In genomic region chr1:28437260-28437923, GRCh38 we compare ENCODE assay signal across 7 cellular contexts.
DNase-seq lines count a peak whose midpoint lies in the region; ATAC-seq and TF ChIP-seq lines count a peak whose summit lies in the region.

No MANE protein-coding gene starts in this region.

- peak overlapping the region; percentile 42 for H3K27ac Mint-ChIP-seq in WTC11

- peak; percentile 13; the same call in 1 of the 2 replicates for TF ChIP-seq RAD21 in Ishikawa (IDR thresholded peaks at IDR 0.05; ENCODE audit: low read depth)

- no peak overlapping the region for H3K27ac ChIP-seq in OCI-LY7 (ENCODE audit: low read depth, low read length, poor library complexity, severe bottlenecking)

- no peak for DNase-seq in WTC11 (ENCODE audit: low spot score)
- peak; percentile 78 for DNase-seq in islet precursor cell
- DNase-seq in stromal cell of bone marrow (ENCODE audit: low read depth) = peak; percentile 71
- DNase-seq in OCI-LY7 (ENCODE audit: low spot score) = no peak

- CTCF ChIA-PET in WTC11 (lab: Charles Lee) = interaction anchor here (1.3 to 1.5 kb wide), 2 partner anchors 14 to 78 kb away, joined by 3 to 5 read pairs; no protein-coding TSS in a partner anchor
- CTCF ChIA-PET in OCI-LY7 (lab: Charles Lee; ENCODE audit: unreplicated experiment) = no interaction called here

- no peak overlapping the region for H3K4me2 ChIP-seq in OCI-LY7 (ENCODE audit: low read length)

- H4K20me1 ChIP-seq in OCI-LY7 (ENCODE audit: insufficient read depth, low read length) = no peaks in the 10 kb centered on the region

- TF ChIP-seq EP300 in Ishikawa (IDR thresholded peaks at IDR 0.05; ENCODE audit: borderline replicate concordance) = no peak

- intact Hi-C loops in OCI-LY7 (cut with micrococcal nuclease; ENCODE audit: unreplicated experiment) = no loop called here

- H2AFZ ChIP-seq in OCI-LY7 (ENCODE audit: low read length) = no peak overlapping the region

- peaks cover 21% of the 10 kb centered on the region for H3K4me1 Mint-ChIP-seq in WTC11

- TF ChIP-seq CTCF in WTC11 (IDR thresholded peaks at IDR 0.05) (no peak), OCI-LY7 (conservative IDR thresholded peaks at IDR 0.05; ENCODE audit: low read length) (no peak)

- no peaks in the 10 kb centered on the region for H3K36me3 ChIP-seq in OCI-LY7 (ENCODE audit: insufficient read depth, low read length)

- no peaks in the 10 kb centered on the region for H3K9me3 ChIP-seq in OCI-LY7 (ENCODE audit: low read length)

- no peaks in the 10 kb centered on the region for H3K27me3 Mint-ChIP-seq in WTC11 (ENCODE audit: low read depth)

- H3K9me2 ChIP-seq in OCI-LY7 (ENCODE audit: insufficient read depth, low read length) = no peaks in the 10 kb centered on the region

- no peaks in the 10 kb centered on the region for H3K4me1 ChIP-seq in OCI-LY7 (ENCODE audit: insufficient read depth, low read length, poor library complexity, severe bottlenecking)

- no peaks in the 10 kb centered on the region for H3K79me2 ChIP-seq in OCI-LY7 (ENCODE audit: insufficient read depth, low read depth, low read length)

- H3K4me3 Mint-ChIP-seq in WTC11 = no peak overlapping the region

- no TSS peak for BruUV-seq in OCI-LY7 (replicated peaks; lab: Mats Ljungman, UMichigan)

- ATAC-seq in WTC11 = no peak
- no peak for ATAC-seq in HG03175 (IDR thresholded peaks at IDR 0.05; ENCODE audit: unreplicated experiment)
- no peak for ATAC-seq in GM18861 (IDR thresholded peaks at IDR 0.05; ENCODE audit: unreplicated experiment)

- H3K9me3 Mint-ChIP-seq in WTC11 = peaks cover 4% of the 10 kb centered on the region; the same call in 1 of the 2 replicates

- H3K36me3 Mint-ChIP-seq in WTC11 = peaks cover 7% of the 10 kb centered on the region

- H3K4me3 ChIP-seq in OCI-LY7 (ENCODE audit: low read depth, low read length, poor library complexity, severe bottlenecking) = no peak overlapping the region

- POLR2A ChIA-PET in WTC11 (lab: Charles Lee) = interaction anchor here (0.6 kb wide), 1 partner anchor 386 kb away, joined by 3 read pairs; no protein-coding TSS in a partner anchor
- POLR2A ChIA-PET in OCI-LY7 (lab: Charles Lee) = no interaction called here

TF ChIP-seq in Ishikawa, 13 proteins besides CTCF, POLR2A, EP300 and RAD21:
- TF ChIP-seq NFIC (IDR thresholded peaks at IDR 0.05) (no peak), TEAD4 (IDR thresholded peaks at IDR 0.05) (peak; percentile 30; the same call in 1 of the 2 replicates), FOXM1 (IDR thresholded peaks at IDR 0.05; ENCODE audit: borderline replicate concordance, low read depth) (no peak), REST (IDR thresholded peaks at IDR 0.05; ENCODE audit: low read depth) (no peak), TCF12 (IDR thresholded peaks at IDR 0.05; ENCODE audit: low read depth) (0 out of 2 replicates have a peak, but pooled peaks have one; percentile 46), CEBPB (IDR thresholded peaks at IDR 0.05) (peak; percentile 14; the same call in 1 of the 2 replicates), CREB1 (IDR thresholded peaks at IDR 0.05; ENCODE audit: low read depth) (no peak), USF1 (IDR thresholded peaks at IDR 0.05) (no peak), EGR1 (IDR thresholded peaks at IDR 0.05) (no peak), MAX (IDR thresholded peaks at IDR 0.05) (peak; percentile 46; the same call in 1 of the 2 replicates)

TF ChIP-seq in WTC11, 78 proteins besides CTCF, POLR2A, EP300 and RAD21:
- TF ChIP-seq SMAD4 (CRISPR knock-in tag; IDR thresholded peaks at IDR 0.05) = no peak
- TF ChIP-seq ZNF423 (CRISPR knock-in tag; IDR thresholded peaks at IDR 0.05) = no peak
- TF ChIP-seq, protein P1, sequence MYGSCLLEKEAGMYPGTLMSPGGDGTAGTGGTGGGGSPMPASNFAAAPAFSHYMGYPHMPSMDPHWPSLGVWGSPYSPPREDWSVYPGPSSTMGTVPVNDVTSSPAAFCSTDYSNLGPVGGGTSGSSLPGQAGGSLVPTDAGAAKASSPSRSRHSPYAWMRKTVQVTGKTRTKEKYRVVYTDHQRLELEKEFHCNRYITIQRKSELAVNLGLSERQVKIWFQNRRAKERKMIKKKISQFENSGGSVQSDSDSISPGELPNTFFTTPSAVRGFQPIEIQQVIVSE (CRISPR knock-in tag; IDR thresholded peaks at IDR 0.05; ENCODE audit: borderline replicate concordance) = no peak
- TF ChIP-seq MAX (CRISPR knock-in tag; IDR thresholded peaks at IDR 0.05) = no peak
- no peak for TF ChIP-seq ZBTB21 (CRISPR knock-in tag; IDR thresholded peaks at IDR 0.05; ENCODE audit: borderline replicate concordance)
- no peak for TF ChIP-seq ZNF416 (CRISPR knock-in tag; IDR thresholded peaks at IDR 0.05)
- no peak for TF ChIP-seq NFATC4 (CRISPR knock-in tag; IDR thresholded peaks at IDR 0.05)
- TF ChIP-seq PRDM15 (CRISPR knock-in tag; IDR thresholded peaks at IDR 0.05) = no peak

Comparison
In these comparisons a context has a peak if more than half of its experiments do, and no peak if none do; other contexts are left out.
1. DNase-seq: peak in islet precursor cell (single experiment) and stromal cell of bone marrow (single experiment); none in WTC11 (single experiment) and OCI-LY7 (single experiment).